ENCODE assay signal across 10 cellular contexts in the genomic region with DNA sequence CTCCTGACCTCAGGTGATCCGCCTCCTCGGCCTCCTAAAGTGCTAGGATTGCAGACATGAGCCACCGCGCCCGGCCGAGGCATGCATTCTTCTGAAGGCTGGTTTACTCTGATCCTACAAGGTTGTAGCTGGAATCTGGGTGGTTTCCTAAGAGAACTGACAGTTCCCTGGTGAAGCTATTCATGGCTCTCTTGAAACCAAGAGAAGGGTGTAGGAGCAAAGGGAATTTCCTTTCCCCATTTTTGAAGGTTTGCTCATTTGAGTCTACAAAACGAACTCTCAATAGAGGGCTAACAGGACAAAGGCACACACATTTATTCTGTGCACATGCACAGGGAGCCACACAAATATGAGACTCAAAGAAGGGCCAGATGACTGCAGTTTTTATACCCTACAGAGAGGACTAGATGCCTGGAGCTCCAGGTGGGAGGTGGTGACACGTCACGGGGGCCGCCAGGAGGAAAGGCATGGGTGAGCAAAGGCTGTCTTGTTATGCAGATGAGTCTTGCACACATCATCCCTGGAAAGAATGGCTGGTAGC. TPM values are rescaled to one million over a fixed set of nuclear protein-coding genes. Genes with fewer than 3 reads are reported as not detected.
DNase-seq lines count a peak whose midpoint lies in the region; ATAC-seq and TF ChIP-seq lines count a peak whose summit lies in the region.
"Had no signal": no experiment of that assay in that cellular context is flagged by ENCODE, and none has a peak within 500 bp of the region (broad histone marks: within the 10 kb centered on the region; RNA-seq: fewer than 3 reads in every experiment).

No MANE protein-coding gene starts in this region.

- peak overlapping the region; percentile 29 for H2BK15ac ChIP-seq in mesenchymal stem cell (ENCODE audit: low read depth, poor library complexity, severe bottlenecking)

- peak overlapping the region; percentile 16 to 95 for H3K18ac ChIP-seq in mesenchymal stem cell (ENCODE audit: low read depth in 1 of 2, low read length in 2 of 2)

- H3K4ac ChIP-seq in mesenchymal stem cell (ENCODE audit: low read depth in 1 of 2, low read length in 2 of 2), result peak overlapping the region in 1 of 2 experiments; percentile 65

- H3K9me3 ChIP-seq in HUES48 (ENCODE audit: control insufficient read depth, insufficient read depth, low read length) (no peaks in the 10 kb centered on the region), body of pancreas (no peaks in the 10 kb centered on the region), mesenchymal stem cell (ENCODE audit: control insufficient read depth, low read length) (no peaks in the 10 kb centered on the region), tibial artery (no peaks in the 10 kb centered on the region)

- H2BK12ac ChIP-seq in mesenchymal stem cell (ENCODE audit: low read length in 2 of 2), result peak overlapping the region in 1 of 2 experiments; percentile 92

- H3K14ac ChIP-seq in mesenchymal stem cell (ENCODE audit: low read length in 2 of 2), result no peak overlapping the region

- no peak overlapping the region for H3K4me3 ChIP-seq in HUES48 (ENCODE audit: low read depth, low read length)
- H3K4me3 ChIP-seq in body of pancreas, result no peak overlapping the region
- no peak overlapping the region for H3K4me3 ChIP-seq in mesenchymal stem cell (ENCODE audit: insufficient read depth in 1 of 2, low read depth in 1 of 2, low read length in 2 of 2)
- no peak overlapping the region for H3K4me3 ChIP-seq in tibial artery

- intact Hi-C loops in body of pancreas (cut with DNase I), result no loop called here
- intact Hi-C loops in tibial artery (cut with DNase I; ENCODE audit: low total_unique reads), result no loop called here

- H2AFZ ChIP-seq in mesenchymal stem cell (ENCODE audit: low read depth, low read length), result no peak overlapping the region

- H2BK120ac ChIP-seq in mesenchymal stem cell (ENCODE audit: low read depth, low read length), result peak overlapping the region; percentile 35

- DNase-seq in body of pancreas, result no peak
- peak; percentile 48 for DNase-seq in mesenchymal stem cell
- no peak for DNase-seq in tibial artery
- no peak for DNase-seq in activated CD8-positive, alpha-beta memory T cell treated with anti-CD3 and anti-CD28 coated beads, Interleukin-2, amount 50 U/mL, for 48 hours
- no peak for DNase-seq in globus pallidus (ENCODE audit: low spot score)
- DNase-seq: activated gamma-delta T cell treated with Interleukin-2 at 50 U/mL for 16 hours; central memory CD4-positive, alpha-beta T cell; NCI-H2171 treated with DMSO at 0.1 percent for 48 hours had no signal

- no peak overlapping the region for H3K4me2 ChIP-seq in mesenchymal stem cell (ENCODE audit: low read length, poor library complexity, severe bottlenecking)

- H3K9ac ChIP-seq in HUES48 (ENCODE audit: low read depth, low read length) (no peak overlapping the region), mesenchymal stem cell (ENCODE audit: low read length) (no peak overlapping the region)

- H3K27me3 ChIP-seq in HUES48 (ENCODE audit: control insufficient read depth, insufficient read depth, low read length) (no peaks in the 10 kb centered on the region), body of pancreas (no peaks in the 10 kb centered on the region), mesenchymal stem cell (ENCODE audit: control insufficient read depth in 1 of 2, insufficient read depth in 1 of 2, low read length in 2 of 2) (no peaks in the 10 kb centered on the region), tibial artery (no peaks in the 10 kb centered on the region)

- no peak overlapping the region for H2AK5ac ChIP-seq in mesenchymal stem cell (ENCODE audit: low read length, severe bottlenecking)

- WGBS in body of pancreas, 2 donors, result 81 to 95% methylated on average over 10 of the region's 10 CpGs
- 76% methylated on average over 10 of the region's 10 CpGs for WGBS in mesenchymal stem cell

- peak overlapping the region; percentile 48 for H4K91ac ChIP-seq in mesenchymal stem cell (ENCODE audit: low read length)

- H2BK5ac ChIP-seq in mesenchymal stem cell (ENCODE audit: low read depth, low read length, poor library complexity, severe bottlenecking), result no peak overlapping the region

- H4K8ac ChIP-seq in mesenchymal stem cell (ENCODE audit: low read length), result peak overlapping the region; percentile 33

- no peak overlapping the region for H3K23ac ChIP-seq in mesenchymal stem cell (ENCODE audit: low read length in 2 of 2)

- ATAC-seq in body of pancreas (no peak), GM21526 (IDR thresholded peaks at IDR 0.05; ENCODE audit: low FRiP score, unreplicated experiment) (no peak)

- no peaks in the 10 kb centered on the region for H3K79me1 ChIP-seq in mesenchymal stem cell (replicated peaks; ENCODE audit: low read length, poor library complexity, severe bottlenecking)

- TF ChIP-seq CTCF in body of pancreas (IDR thresholded peaks at IDR 0.05) (no peak), tibial artery (IDR thresholded peaks at IDR 0.05) (no peak)

- H3K36me3 ChIP-seq in HUES48 (ENCODE audit: control insufficient read depth, insufficient read depth, low read length) (no peaks in the 10 kb centered on the region), body of pancreas (replicated peaks in 1 of 2; ENCODE audit: insufficient read depth in 1 of 2, low read depth in 2 of 2) (no peaks in the 10 kb centered on the region), mesenchymal stem cell (ENCODE audit: control insufficient read depth in 1 of 2, insufficient read depth in 2 of 2, low read depth in 1 of 2, low read length in 2 of 2) (no peaks in the 10 kb centered on the region), tibial artery (no peaks in the 10 kb centered on the region)

- H3K27ac ChIP-seq in HUES48 (ENCODE audit: low read depth, low read length) (peak overlapping the region; percentile 63), body of pancreas (peak overlapping the region; percentile 36 to 80 (median 62)), mesenchymal stem cell (ENCODE audit: low read length, poor library complexity, severe bottlenecking) (no peak overlapping the region), tibial artery (peak overlapping the region; percentile 1 to 60)

- H3K4me1 ChIP-seq in HUES48 (ENCODE audit: control insufficient read depth, insufficient read depth, low read length), result peaks cover 22% of the 10 kb centered on the region
- H3K4me1 ChIP-seq in body of pancreas, result peaks cover 52% of the 10 kb centered on the region
- H3K4me1 ChIP-seq in mesenchymal stem cell (ENCODE audit: control insufficient read depth, insufficient read depth, low read depth, low read length), result peaks cover 20% of the 10 kb centered on the region
- H3K4me1 ChIP-seq in tibial artery, result peaks cover 0 to 50% (median 29%) of the 10 kb centered on the region in 4 donors

- no peak for TF ChIP-seq POLR2A in body of pancreas (IDR thresholded peaks at IDR 0.05)

RNA-seq across cellular contexts. Expression of a gene that starts 49.5 kb away (rescaled TPM):
- total RNA-seq in body of pancreas, result 100 to 1,000 TPM; 127 to 273 TPM
- 109 TPM for polyA plus RNA-seq in mesenchymal stem cell (2013, experiment 1 of 2)
- 106 TPM for polyA plus RNA-seq in mesenchymal stem cell (2013, experiment 2 of 2)
